ENCODE assay signal across 8 cellular contexts in genomic region chr1:25030674-25031589, GRCh38.
DNase-seq lines count a peak whose midpoint lies in the region; ATAC-seq and TF ChIP-seq lines count a peak whose summit lies in the region.

No MANE protein-coding gene starts in this region.

- H3K27ac Mint-ChIP-seq in effector memory CD8-positive, alpha-beta T cell = no peak overlapping the region
- H3K27ac Mint-ChIP-seq in endothelial cell (ENCODE audit: unreplicated experiment) = no peak overlapping the region

- H3K4me1 Mint-ChIP-seq in effector memory CD8-positive, alpha-beta T cell (ENCODE audit: low read depth in 2 of 2) = peaks cover 62 to 76% of the 10 kb centered on the region in 2 donors
- peaks cover 5% of the 10 kb centered on the region for H3K4me1 Mint-ChIP-seq in endothelial cell (ENCODE audit: unreplicated experiment)

- no peak for TF ChIP-seq CTCF in transverse colon (IDR thresholded peaks at IDR 0.05)
- no peak for TF ChIP-seq CTCF in endothelial cell (IDR thresholded peaks at IDR 0.05; ENCODE audit: unreplicated experiment)

- no peak overlapping the region for H3K4me3 ChIP-seq in transverse colon

- H3K27ac ChIP-seq in transverse colon = peak overlapping the region in 3 of 4 donors; percentile 6 to 64 (median 41)

- H3K9me3 ChIP-seq in transverse colon = no peaks in the 10 kb centered on the region

- H3K27me3 Mint-ChIP-seq in effector memory CD8-positive, alpha-beta T cell = no peaks in the 10 kb centered on the region
- peaks cover 3% of the 10 kb centered on the region for H3K27me3 Mint-ChIP-seq in endothelial cell (ENCODE audit: unreplicated experiment)

- peaks cover 0 to 1% of the 10 kb centered on the region in 2 donors for H3K9me3 Mint-ChIP-seq in effector memory CD8-positive, alpha-beta T cell
- H3K9me3 Mint-ChIP-seq in endothelial cell (ENCODE audit: unreplicated experiment) = no peaks in the 10 kb centered on the region

- no peaks in the 10 kb centered on the region for H3K36me3 ChIP-seq in transverse colon

- no peak for TF ChIP-seq EP300 in transverse colon (IDR thresholded peaks at IDR 0.05; ENCODE audit: low read depth)

- peak; percentile 59 to 64 (median 61) for DNase-seq in effector memory CD8-positive, alpha-beta T cell
- DNase-seq in transverse colon (peak; percentile 28), endothelial cell (ENCODE audit: low spot score) (no peak), HT-29 (ENCODE audit: low spot score) (no peak), NCI-H774 (lab: John Stamatoyannopoulos, UW) (no peak)

- in situ Hi-C loops in transverse colon (cut with MboI; ENCODE audit: low pct_ligation_motif_present in 1 of 4, low pct_unique_long_range_greater_than_20kb in 1 of 4, low sequenced_read_pairs in 3 of 4) = loop anchor here (10.0 to 25.0 kb wide), 4 partner anchors 94 to 186 kb away; partner anchors contain the start of gene RUNX3 (in 3 of the 4)

- intact Hi-C loops in transverse colon (cut with DNase I; ENCODE audit: low total_unique reads) = no loop called here

- ATAC-seq in GM18858 (IDR thresholded peaks at IDR 0.05; ENCODE audit: unreplicated experiment) (peak; percentile 41), HG02973 (IDR thresholded peaks at IDR 0.05; ENCODE audit: unreplicated experiment) (peak; percentile 37)
- peak; percentile 88 to 90 for ATAC-seq in activated CD4-positive, CD25-positive, alpha-beta regulatory T cell treated with anti-CD3 and anti-CD28 coated beads, Interleukin-2, amount 50 U/mL, for 24 hours
- ATAC-seq in effector memory CD8-positive, alpha-beta T cell (replicated peaks) = peak; percentile 66

- no peaks in the 10 kb centered on the region for H3K27me3 ChIP-seq in transverse colon

- H3K36me3 Mint-ChIP-seq in effector memory CD8-positive, alpha-beta T cell (ENCODE audit: insufficient read depth) = peaks cover 20% of the 10 kb centered on the region
- no peaks in the 10 kb centered on the region for H3K36me3 Mint-ChIP-seq in endothelial cell (ENCODE audit: low read depth, unreplicated experiment)

- WGBS in transverse colon (ENCODE audit: low coverage in 1 of 2), 2 donors = 53 to 67% methylated on average over 3 to 6 of the region's 6 CpGs

- H3K4me1 ChIP-seq in transverse colon = peaks cover 0 to 45% (median 1%) of the 10 kb centered on the region in 4 donors

- peak overlapping the region; percentile 88 to 89 for H3K4me3 Mint-ChIP-seq in effector memory CD8-positive, alpha-beta T cell
- H3K4me3 Mint-ChIP-seq in endothelial cell (ENCODE audit: unreplicated experiment) = no peak overlapping the region

- TF ChIP-seq POLR2A in transverse colon (IDR thresholded peaks at IDR 0.05) = no peak

Comparison
In these comparisons a context has a peak if more than half of its experiments do, and no peak if none do; other contexts are left out.
1. ATAC-seq: peak in every context shown above with its lines; median percentile 89 in activated CD4-positive, CD25-positive, alpha-beta regulatory T cell treated with anti-CD3 and anti-CD28 coated beads, Interleukin-2, amount 50 U/mL, for 24 hours; 66 in effector memory CD8-positive, alpha-beta T cell; 41 in GM18858; 37 in HG02973.
2. DNase-seq: peak in effector memory CD8-positive, alpha-beta T cell (3 of 3) and transverse colon (single experiment); none in endothelial cell (single experiment), HT-29 (single experiment) and NCI-H774 (single experiment).